Comparison of ENCODE assay signal across 21 cellular contexts in genomic region chr5:134507495-134507894, GRCh38. TPM values are rescaled to one million over a fixed set of nuclear protein-coding genes. Genes with fewer than 3 reads are reported as not detected.
A peak's percentile ranks its signal among the peaks of the same experiment; 100 is the strongest.
DNase-seq lines count a peak whose midpoint lies in the region; ATAC-seq and TF ChIP-seq lines count a peak whose summit lies in the region.
"Had no signal": no experiment of that assay in that cellular context is flagged by ENCODE, and none has a peak within 500 bp of the region (broad histone marks: within the 10 kb centered on the region; RNA-seq: fewer than 3 reads in every experiment).

No MANE protein-coding gene starts in this region.

- TF ChIP-seq CTCF in stomach (IDR thresholded peaks at IDR 0.05), result no peak

- H3K9me3 ChIP-seq in stomach, result no peaks in the 10 kb centered on the region

- 71 to 88% (median 83%) methylated on average over 7 of the region's 7 CpGs for WGBS in stomach, 5 donors

- peak; percentile 54 for DNase-seq in cardiac septum (ENCODE audit: low spot score)
- no peak for DNase-seq in Right ventricle myocardium superior
- peak; percentile 90 for DNase-seq in SW480 (ENCODE audit: low spot score)
- no peak for DNase-seq in left colon
- no peak for DNase-seq in stomach
- DNase-seq in NCI-H128 (lab: John Stamatoyannopoulos, UW; ENCODE audit: unreplicated experiment), result no peak
- DNase-seq in COR-L47 (lab: John Stamatoyannopoulos, UW), result no peak
- DNase-seq in HEK293T (ENCODE audit: extremely low spot score), result no peak
- DNase-seq: activated T-cell treated with anti-CD3 and anti-CD28 coated beads, Interleukin-2, amount 50 U/mL, for 24 hours; CD8-positive, alpha-beta T cell; cerebellar nuclear complex; foreskin melanocyte; left ventricle myocardium superior; naive B cell; NCI-H1048; NCI-H69; OCI-M1; stimulated activated CD4-positive, alpha-beta T cell treated with anti-CD3 and anti-CD28 coated beads, Interleukin-4, amount 100 ng/mL, for 4 hours; stimulated activated CD8-positive, alpha-beta memory T cell treated with anti-CD3 and anti-CD28 coated beads, Interleukin-4, amount 100 ng/mL, for 48 hours had no signal

- CTCF ChIA-PET in HEK293T (lab: Yijun Ruan, JAX), result interaction anchor here (0.5 kb wide), 1 partner anchor 9 kb away, joined by 3 read pairs; no protein-coding TSS in a partner anchor

- peak overlapping the region; percentile 19 to 87 (median 80) for H3K27ac ChIP-seq in stomach
- H3K27ac ChIP-seq: parathyroid adenoma, skin epidermis had no signal

- H3K4me1 ChIP-seq in stomach, result peaks cover 48 to 72% (median 58%) of the 10 kb centered on the region in 4 donors

- intact Hi-C loops in cardiac septum (cut with DNase I) (loop anchor here (2.0 to 5.0 kb wide), 2 partner anchors 17 to 95 kb away; partner anchors contain the start of genes CDKN2AIPNL and JADE2), Right ventricle myocardium superior (cut with DNase I) (loop anchor here (5.0 kb wide), 1 partner anchor 40 kb away; no protein-coding TSS in a partner anchor), left colon (cut with DNase I, micrococcal nuclease) (no loop called here), stomach (cut with DNase I; ENCODE audit: low total_unique reads) (no loop called here)

- POLR2A ChIA-PET in HEK293T (lab: Yijun Ruan, JAX), result interaction anchor here (1.0 kb wide), 1 partner anchor 11 kb away, joined by 4 read pairs; no protein-coding TSS in a partner anchor

- no peak for TF ChIP-seq EP300 in stomach (IDR thresholded peaks at IDR 0.05)

- H3K36me3 ChIP-seq in stomach, result no peaks in the 10 kb centered on the region

- H3K4me3 ChIP-seq in stomach, result peak overlapping the region in 1 of 4 donors; percentile 34
- H3K4me3 ChIP-seq: skin epidermis had no signal

- no peaks in the 10 kb centered on the region for H3K27me3 ChIP-seq in stomach

- TF ChIP-seq POLR2A in stomach (IDR thresholded peaks at IDR 0.05), result no peak

- no peak for ATAC-seq in Right ventricle myocardium superior (ENCODE audit: poor library complexity)
- ATAC-seq in left colon, result peak; percentile 14
- ATAC-seq: CD8-positive, alpha-beta T cell; left ventricle myocardium superior had no signal

TF ChIP-seq in HEK293T, 16 proteins besides CTCF, POLR2A, EP300 and RAD21:
- TF ChIP-seq BHLHE40 (IDR thresholded peaks at IDR 0.05; ENCODE audit: borderline replicate concordance) (no peak), LEF1 (IDR thresholded peaks at IDR 0.05; ENCODE audit: borderline replicate concordance) (no peak), FOXM1 (IDR thresholded peaks at IDR 0.05; ENCODE audit: borderline replicate concordance) (no peak), FOXK2 (IDR thresholded peaks at IDR 0.05) (no peak)

RNA-seq across cellular contexts. Expression of gene JADE2, which starts 18.0 kb away (rescaled TPM):
- total RNA-seq in cardiac septum, result 25.7 TPM
- total RNA-seq in Right ventricle myocardium superior, result 25.9 TPM
- total RNA-seq in left colon, result 10 to 100 TPM; 27.1 to 38.9 TPM
- 100 to 1,000 TPM in 1 of 5 donors, 10 to 100 TPM in 4; 16.7 to 109 (median 47.3) TPM for total RNA-seq in stomach
- 10 to 100 TPM in 1 of 3 donors, 1 to 10 TPM in 2; 6.2 to 13.0 (median 6.6) TPM for polyA plus RNA-seq in stomach

Comparison
In these comparisons a context has a peak if more than half of its experiments do, and no peak if none do; other contexts are left out.
1. DNase-seq: peak in cardiac septum (single experiment) and SW480 (single experiment); none in Right ventricle myocardium superior (single experiment), left colon (0 of 2), stomach (single experiment), NCI-H128 (single experiment), COR-L47 (single experiment) and HEK293T (single experiment).
2. intact Hi-C loops: an anchor here in cardiac septum (2.0 to 5.0 kb wide) and Right ventricle myocardium superior (5.0 kb wide); none called in left colon and stomach.